ENCODE assay signal across 22 cellular contexts in the genomic region with DNA sequence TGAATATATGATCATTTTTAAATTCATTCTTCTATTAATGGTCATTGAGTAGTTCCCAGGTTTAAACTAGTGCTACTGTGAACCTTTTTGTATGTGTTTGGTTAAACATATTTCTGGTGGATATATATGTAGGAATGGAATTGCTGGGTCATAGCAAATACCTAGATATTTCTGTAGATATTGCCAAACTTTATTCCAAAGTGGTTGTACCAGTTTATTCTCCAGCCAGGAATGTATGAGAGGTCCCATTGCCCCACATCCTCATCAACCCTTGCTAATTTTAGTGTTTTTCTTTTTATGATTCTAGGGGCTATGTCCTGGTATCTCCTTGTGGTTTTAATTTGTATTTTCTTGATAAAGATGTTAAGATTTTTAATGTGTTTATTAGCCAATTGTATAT. TPM values are rescaled to one million over a fixed set of nuclear protein-coding genes. Genes with fewer than 3 reads are reported as not detected.
DNase-seq lines count a peak whose midpoint lies in the region; ATAC-seq and TF ChIP-seq lines count a peak whose summit lies in the region.
"Had no signal": no experiment of that assay in that cellular context is flagged by ENCODE, and none has a peak within 500 bp of the region (broad histone marks: within the 10 kb centered on the region; RNA-seq: fewer than 3 reads in every experiment).

No MANE protein-coding gene starts in this region.

- TF ChIP-seq CTCF in glutamatergic neuron (IDR thresholded peaks at IDR 0.05; ENCODE audit: partially characterized antibody, unreplicated experiment) (no peak), thyroid gland (IDR thresholded peaks at IDR 0.05) (no peak), upper lobe of left lung (IDR thresholded peaks at IDR 0.05) (no peak)

- DNase-seq in activated naive CD8-positive, alpha-beta T cell treated with anti-CD3 and anti-CD28 coated beads for 36 hours: no peak
- DNase-seq in T-helper 17 cell: no peak
- DNase-seq in glutamatergic neuron: no peak
- DNase-seq in thyroid gland: no peak
- no peak for DNase-seq in upper lobe of left lung
- no peak for DNase-seq in stimulated activated naive B cell treated with anti-CD40 and anti-IgM and Interleukin-4, amounts not matched to agents 10 μg/mL and 1 μg/mL and 100 μg/mL, for 72 hours
- no peak for DNase-seq in NCI-H146 (lab: John Stamatoyannopoulos, UW)
- DNase-seq: activated CD4-positive, alpha-beta T cell treated with anti-CD3 and anti-CD28 coated beads, Interleukin-2, amount 10 ng/mL, durations not matched to agents 24 days and 14 days; esophagus squamous epithelium; left colon; mesendoderm; natural killer cell; NCI-H1417; NCI-H524 treated with DMSO at 0.1 percent for 48 hours; stimulated activated CD4-positive, alpha-beta T cell treated with anti-CD3 and anti-CD28 coated beads, Interleukin-2, amount 100 ng/mL, for 48 hours; SW 1271; uterus had no signal

- H3K36me3 ChIP-seq in thyroid gland (no peaks in the 10 kb centered on the region), upper lobe of left lung (peaks cover 0 to 15% (median 3%) of the 10 kb centered on the region in 4 donors)
- H3K36me3 ChIP-seq: uterus had no signal

- TF ChIP-seq EP300 in upper lobe of left lung (IDR thresholded peaks at IDR 0.05): no peak

- H3K27ac ChIP-seq in thyroid gland (peak overlapping the region; percentile 73 to 100 (median 99)), upper lobe of left lung (no peak overlapping the region)
- H3K27ac ChIP-seq: prostate gland, skin epidermis, uterus had no signal

- H3K9me3 ChIP-seq in T-helper 17 cell (ENCODE audit: control insufficient read depth, low read length, poor library complexity, severe bottlenecking): no peaks in the 10 kb centered on the region
- H3K9me3 ChIP-seq in thyroid gland: no peaks in the 10 kb centered on the region
- no peaks in the 10 kb centered on the region for H3K9me3 ChIP-seq in upper lobe of left lung
- H3K9me3 ChIP-seq: esophagus squamous epithelium, prostate gland, uterus had no signal

- H3K4me1 Mint-ChIP-seq in activated naive CD8-positive, alpha-beta T cell (ENCODE audit: low read depth): peaks cover 58% of the 10 kb centered on the region
- peaks cover 38% of the 10 kb centered on the region for H3K4me1 Mint-ChIP-seq in activated naive CD8-positive, alpha-beta T cell treated with anti-CD3 and anti-CD28 coated beads for 36 hours
- peaks cover 28% of the 10 kb centered on the region for H3K4me1 Mint-ChIP-seq in T-helper 17 cell
- H3K4me1 Mint-ChIP-seq in glutamatergic neuron (ENCODE audit: low read depth, unreplicated experiment): peaks cover 7% of the 10 kb centered on the region
- H3K4me1 Mint-ChIP-seq in stimulated activated naive B cell treated with anti-CD40 and anti-IgM and Interleukin-4, amounts not matched to agents 10 μg/mL and 1 μg/mL and 100 μg/mL, for 72 hours: peaks cover 16 to 46% of the 10 kb centered on the region in 2 donors

- peaks cover 11% of the 10 kb centered on the region for H3K36me3 Mint-ChIP-seq in activated naive CD8-positive, alpha-beta T cell
- peaks cover 26% of the 10 kb centered on the region for H3K36me3 Mint-ChIP-seq in activated naive CD8-positive, alpha-beta T cell treated with anti-CD3 and anti-CD28 coated beads for 36 hours
- H3K36me3 Mint-ChIP-seq in T-helper 17 cell (ENCODE audit: low read depth) (peaks cover 11% of the 10 kb centered on the region), glutamatergic neuron (ENCODE audit: unreplicated experiment) (no peaks in the 10 kb centered on the region)
- H3K36me3 Mint-ChIP-seq in stimulated activated naive B cell treated with anti-CD40 and anti-IgM and Interleukin-4, amounts not matched to agents 10 μg/mL and 1 μg/mL and 100 μg/mL, for 72 hours: peaks cover 18 to 24% of the 10 kb centered on the region in 2 donors

- no peaks in the 10 kb centered on the region for H3K9me3 Mint-ChIP-seq in activated naive CD8-positive, alpha-beta T cell (ENCODE audit: low read depth)
- H3K9me3 Mint-ChIP-seq in activated naive CD8-positive, alpha-beta T cell treated with anti-CD3 and anti-CD28 coated beads for 36 hours: peaks cover 2% of the 10 kb centered on the region
- peaks cover 14% of the 10 kb centered on the region for H3K9me3 Mint-ChIP-seq in glutamatergic neuron (ENCODE audit: unreplicated experiment)
- H3K9me3 Mint-ChIP-seq in stimulated activated naive B cell treated with anti-CD40 and anti-IgM and Interleukin-4, amounts not matched to agents 10 μg/mL and 1 μg/mL and 100 μg/mL, for 72 hours: no peaks in the 10 kb centered on the region
- H3K9me3 Mint-ChIP-seq: activated CD4-positive, alpha-beta T cell treated with anti-CD3 and anti-CD28 coated beads, Interleukin-2, amount 10 ng/mL, durations not matched to agents 24 days and 14 days; central memory CD8-positive, alpha-beta T cell; natural killer cell had no signal

- no peak overlapping the region for H3K27ac Mint-ChIP-seq in activated naive CD8-positive, alpha-beta T cell
- no peak overlapping the region for H3K27ac Mint-ChIP-seq in activated naive CD8-positive, alpha-beta T cell treated with anti-CD3 and anti-CD28 coated beads for 36 hours
- H3K27ac Mint-ChIP-seq in T-helper 17 cell (no peak overlapping the region), glutamatergic neuron (ENCODE audit: unreplicated experiment) (no peak overlapping the region)
- no peak overlapping the region for H3K27ac Mint-ChIP-seq in stimulated activated naive B cell treated with anti-CD40 and anti-IgM and Interleukin-4, amounts not matched to agents 10 μg/mL and 1 μg/mL and 100 μg/mL, for 72 hours
- H3K27ac Mint-ChIP-seq: activated CD4-positive, alpha-beta T cell treated with anti-CD3 and anti-CD28 coated beads, Interleukin-2, amount 10 ng/mL, durations not matched to agents 24 days and 14 days; natural killer cell had no signal

- peaks cover 55 to 59% of the 10 kb centered on the region in 2 donors for H3K4me1 ChIP-seq in thyroid gland
- H3K4me1 ChIP-seq in upper lobe of left lung: peaks cover 4 to 12% (median 10%) of the 10 kb centered on the region in 4 donors
- H3K4me1 ChIP-seq: prostate gland, uterus had no signal

- no peak for ATAC-seq in T-helper 17 cell
- no peak for ATAC-seq in upper lobe of left lung (ENCODE audit: low FRiP score in 2 of 2)
- ATAC-seq in stimulated activated naive B cell treated with anti-CD40 and anti-IgM and Interleukin-4, amounts not matched to agents 10 μg/mL and 1 μg/mL and 100 μg/mL, for 72 hours (replicated peaks): no peak
- ATAC-seq: left colon, natural killer cell, Right ventricle myocardium inferior had no signal

- intact Hi-C loops in thyroid gland (cut with DNase I): no loop called here

- peak overlapping the region; percentile 42 for H3K4me3 Mint-ChIP-seq in activated naive CD8-positive, alpha-beta T cell
- no peak overlapping the region for H3K4me3 Mint-ChIP-seq in activated naive CD8-positive, alpha-beta T cell treated with anti-CD3 and anti-CD28 coated beads for 36 hours
- peak overlapping the region; percentile 65 for H3K4me3 Mint-ChIP-seq in T-helper 17 cell
- peak overlapping the region; percentile 97 for H3K4me3 Mint-ChIP-seq in glutamatergic neuron (ENCODE audit: unreplicated experiment)
- H3K4me3 Mint-ChIP-seq in stimulated activated naive B cell treated with anti-CD40 and anti-IgM and Interleukin-4, amounts not matched to agents 10 μg/mL and 1 μg/mL and 100 μg/mL, for 72 hours: no peak overlapping the region
- H3K4me3 Mint-ChIP-seq: activated CD4-positive, alpha-beta T cell treated with anti-CD3 and anti-CD28 coated beads, Interleukin-2, amount 10 ng/mL, durations not matched to agents 24 days and 14 days; central memory CD8-positive, alpha-beta T cell; natural killer cell had no signal

- H3K4me3 ChIP-seq in thyroid gland (replicated peaks in 1 of 3) (no peak overlapping the region), upper lobe of left lung (no peak overlapping the region)
- H3K4me3 ChIP-seq: esophagus squamous epithelium, prostate gland, skin epidermis, uterus had no signal

- no peaks in the 10 kb centered on the region for H3K27me3 Mint-ChIP-seq in activated naive CD8-positive, alpha-beta T cell
- peaks cover under 1% of the 10 kb centered on the region for H3K27me3 Mint-ChIP-seq in activated naive CD8-positive, alpha-beta T cell treated with anti-CD3 and anti-CD28 coated beads for 36 hours
- H3K27me3 Mint-ChIP-seq in T-helper 17 cell: no peaks in the 10 kb centered on the region
- H3K27me3 Mint-ChIP-seq in glutamatergic neuron (ENCODE audit: unreplicated experiment): peaks cover 9% of the 10 kb centered on the region
- no peaks in the 10 kb centered on the region for H3K27me3 Mint-ChIP-seq in stimulated activated naive B cell treated with anti-CD40 and anti-IgM and Interleukin-4, amounts not matched to agents 10 μg/mL and 1 μg/mL and 100 μg/mL, for 72 hours
- H3K27me3 Mint-ChIP-seq: central memory CD8-positive, alpha-beta T cell had no signal

- no peak for TF ChIP-seq POLR2A in thyroid gland (IDR thresholded peaks at IDR 0.05)
- no peak for TF ChIP-seq POLR2A in upper lobe of left lung (IDR thresholded peaks at IDR 0.05)

- H3K27me3 ChIP-seq in thyroid gland: no peaks in the 10 kb centered on the region
- no peaks in the 10 kb centered on the region for H3K27me3 ChIP-seq in upper lobe of left lung
- H3K27me3 ChIP-seq: esophagus squamous epithelium, uterus had no signal

RNA-seq across cellular contexts. Expression of gene VEZT, which starts 3.1 kb away (rescaled TPM):
- total RNA-seq in activated naive CD8-positive, alpha-beta T cell treated with anti-CD3 and anti-CD28 coated beads for 36 hours: 10 to 100 TPM; 52.7 to 58.4 TPM
- total RNA-seq in T-helper 17 cell (10 to 100 TPM; 46.4 to 54.9 TPM), glutamatergic neuron (ENCODE audit: unreplicated experiment) (148 TPM), thyroid gland (100 to 1,000 TPM; 101 to 186 (median 160) TPM), upper lobe of left lung (100 to 1,000 TPM in 1 of 6 donors, 10 to 100 TPM in 5; 29.6 to 119 (median 69.5) TPM)

RNA-seq across cellular contexts. Expression of gene FGD6, which starts 3.5 kb away (rescaled TPM):
- under 1 TPM; 0.70 to 0.87 TPM for total RNA-seq in activated naive CD8-positive, alpha-beta T cell treated with anti-CD3 and anti-CD28 coated beads for 36 hours
- total RNA-seq in T-helper 17 cell (1 to 10 TPM; 1.2 to 1.3 TPM), glutamatergic neuron (ENCODE audit: unreplicated experiment) (42.1 TPM), thyroid gland (10 to 100 TPM; 27.1 to 33.7 (median 30.8) TPM), upper lobe of left lung (10 to 100 TPM; 14.7 to 36.1 (median 20.2) TPM)

Comparison
In these comparisons a context has a peak if more than half of its experiments do, and no peak if none do; other contexts are left out.
1. H3K4me3 Mint-ChIP-seq: peak in activated naive CD8-positive, alpha-beta T cell (single experiment), T-helper 17 cell (single experiment) and glutamatergic neuron (single experiment); none in activated naive CD8-positive, alpha-beta T cell treated with anti-CD3 and anti-CD28 coated beads for 36 hours (single experiment) and stimulated activated naive B cell treated with anti-CD40 and anti-IgM and Interleukin-4, amounts not matched to agents 10 μg/mL and 1 μg/mL and 100 μg/mL, for 72 hours (0 of 2).
2. H3K27ac ChIP-seq: peak in thyroid gland (3 of 3); none in upper lobe of left lung (0 of 4).
3. RNA of gene FGD6, which starts 3.5 kb away (total RNA-seq): 42.1 TPM in glutamatergic neuron (single experiment), 27.1 to 33.7 TPM in thyroid gland and 14.7 to 36.1 TPM in upper lobe of left lung; 1.2 to 1.3 TPM in T-helper 17 cell and 0.70 to 0.87 TPM in activated naive CD8-positive, alpha-beta T cell treated with anti-CD3 and anti-CD28 coated beads for 36 hours; every median in the first group is over 4 times any median in the second.